11 cellular contexts compared by ENCODE assay signal in genomic region chr14:69049675-69050074, GRCh38.
DNase-seq lines count a peak whose midpoint lies in the region; ATAC-seq and TF ChIP-seq lines count a peak whose summit lies in the region.
"Had no signal": no experiment of that assay in that cellular context is flagged by ENCODE, and none has a peak within 500 bp of the region (broad histone marks: within the 10 kb centered on the region; RNA-seq: fewer than 3 reads in every experiment).

No MANE protein-coding gene starts in this region.

- no peak for TF ChIP-seq EP300 in sigmoid colon (IDR thresholded peaks at IDR 0.05)

- H3K27ac ChIP-seq in adrenal gland = peak overlapping the region; percentile 70 to 93 (median 91)
- peak overlapping the region; percentile 35 to 87 (median 79) for H3K27ac ChIP-seq in heart left ventricle
- H3K27ac ChIP-seq in sigmoid colon = peak overlapping the region; percentile 57 to 72 (median 64)

- no peak overlapping the region for H3K4me3 ChIP-seq in adrenal gland
- H3K4me3 ChIP-seq in heart left ventricle = peak overlapping the region in 1 of 12 donors; percentile 1
- H3K4me3 ChIP-seq in sigmoid colon = no peak overlapping the region

- intact Hi-C loops in adrenal gland (cut with DNase I) (loop anchor here in 1 of 2 donors (5.0 kb wide), 1 partner anchor 72 kb away; the partner anchor contains the start of gene ACTN1), heart left ventricle (cut with DNase I) (loop anchor here in 4 of 10 donors (5.0 to 10.0 kb wide), 4 partner anchors 67 to 112 kb away; partner anchors contain the start of gene ACTN1 (in 2 of the 4)), sigmoid colon (cut with DNase I) (loop anchor here (5.0 kb wide), 1 partner anchor 38 kb away; no protein-coding TSS in a partner anchor)

- ATAC-seq in heart left ventricle = peak; percentile 21 to 62 (median 58)
- ATAC-seq in HG03521 (IDR thresholded peaks at IDR 0.05; ENCODE audit: unreplicated experiment) = no peak
- no peak for ATAC-seq in HG03354 (IDR thresholded peaks at IDR 0.05; ENCODE audit: poor library complexity, severe bottlenecking, unreplicated experiment)
- no peak for ATAC-seq in HG03432 (IDR thresholded peaks at IDR 0.05; ENCODE audit: unreplicated experiment)

- WGBS in adrenal gland, 4 donors = 0 to 3% (median 1%) methylated on average over 2 of the region's 2 CpGs
- WGBS in heart left ventricle, 4 donors = 15 to 40% (median 31%) methylated on average over 2 of the region's 2 CpGs
- WGBS in sigmoid colon, 2 donors = 62 to 66% methylated on average over 2 of the region's 2 CpGs

- H3K27me3 ChIP-seq in adrenal gland (no peaks in the 10 kb centered on the region), heart left ventricle (no peaks in the 10 kb centered on the region), sigmoid colon (no peaks in the 10 kb centered on the region)

- no peaks in the 10 kb centered on the region for H3K9me3 ChIP-seq in adrenal gland (replicated peaks in 1 of 3)
- H3K9me3 ChIP-seq in heart left ventricle = no peaks in the 10 kb centered on the region
- H3K9me3 ChIP-seq in sigmoid colon = no peaks in the 10 kb centered on the region

- H3K36me3 ChIP-seq in adrenal gland (replicated peaks in 1 of 2) (peaks cover 0 to 13% of the 10 kb centered on the region in 2 donors), heart left ventricle (peaks cover 0 to 21% (median 15%) of the 10 kb centered on the region in 9 donors), sigmoid colon (peaks cover 4 to 19% (median 14%) of the 10 kb centered on the region in 4 donors)

- TF ChIP-seq CTCF in adrenal gland (IDR thresholded peaks at IDR 0.05) (no peak), heart left ventricle (IDR thresholded peaks at IDR 0.05) (no peak), sigmoid colon (IDR thresholded peaks at IDR 0.05) (no peak)

- DNase-seq in CD1c-positive myeloid dendritic cell (ENCODE audit: extremely low spot score) (peak; percentile 48), adrenal gland (peak; percentile 35 to 83 (median 67)), heart left ventricle (peak in 3 of 5 donors; percentile 38 to 47 (median 44)), sigmoid colon (peak; percentile 78)
- no peak for DNase-seq in activated CD4-positive, alpha-beta T cell treated with anti-CD3 and anti-CD28 coated beads for 1 hour
- DNase-seq: DND-41; stimulated activated CD4-positive, alpha-beta T cell treated with anti-CD3 and anti-CD28 coated beads, Interleukin-4, amount 100 ng/mL, for 24 hours; T1000 had no signal

- H3K4me1 ChIP-seq in adrenal gland (replicated peaks in 1 of 2) (peaks cover 49 to 82% of the 10 kb centered on the region in 2 donors), heart left ventricle (peaks cover 24 to 89% (median 75%) of the 10 kb centered on the region in 12 donors), sigmoid colon (peaks cover 0 to 76% (median 62%) of the 10 kb centered on the region in 4 donors)

- TF ChIP-seq POLR2A in adrenal gland (IDR thresholded peaks at IDR 0.05) (peak; percentile 19 to 70), heart left ventricle (IDR thresholded peaks at IDR 0.05) (no peak), sigmoid colon (IDR thresholded peaks at IDR 0.05) (no peak)

Comparison
In these comparisons a context has a peak if more than half of its experiments do, and no peak if none do; other contexts are left out.
1. POLR2A ChIP-seq: peak in adrenal gland (2 of 2); none in heart left ventricle (0 of 2) and sigmoid colon (0 of 2).
2. ATAC-seq: peak in heart left ventricle (4 of 4); none in HG03521 (single experiment), HG03354 (single experiment) and HG03432 (single experiment).
3. Peak in every context shown above with its lines, with median percentiles within 50 percentile points of each other: H3K27ac ChIP-seq.